Comparison of ENCODE assay signal across 20 cellular contexts in genomic region chr2:181628590-181629585, GRCh38. TPM values are rescaled to one million over a fixed set of nuclear protein-coding genes. Genes with fewer than 3 reads are reported as not detected.
DNase-seq lines count a peak whose midpoint lies in the region; ATAC-seq, FAIRE-seq and TF ChIP-seq lines count a peak whose summit lies in the region.
"Had no signal": no experiment of that assay in that cellular context is flagged by ENCODE, and none has a peak within 500 bp of the region (broad histone marks: within the 10 kb centered on the region; RNA-seq: fewer than 3 reads in every experiment).

No MANE protein-coding gene starts in this region.

- ATAC-seq in SK-N-SH treated with all-trans-retinoic acid at 6 μM for 48 hours (no peak), GM18861 (IDR thresholded peaks at IDR 0.05; ENCODE audit: unreplicated experiment) (no peak)
- ATAC-seq: T-helper 17 cell had no signal

- no peaks in the 10 kb centered on the region for H3K27me3 ChIP-seq in A673 (replicated peaks; ENCODE audit: insufficient read depth, low read depth, low read length, poor library complexity)
- no peaks in the 10 kb centered on the region for H3K27me3 ChIP-seq in tibial artery
- H3K27me3 ChIP-seq: BE2C had no signal

- H3K9me3 ChIP-seq in A673 (ENCODE audit: low read depth, low read length, poor library complexity, severe bottlenecking): no peaks in the 10 kb centered on the region
- H3K9me3 ChIP-seq in tibial artery: no peaks in the 10 kb centered on the region
- H3K9me3 ChIP-seq: BE2C had no signal

- peak; percentile 15 for DNase-seq in A673 (ENCODE audit: low spot score)
- DNase-seq in D721Med (ENCODE audit: insufficient read length, low spot score): no peak
- peak; percentile 38 to 74 for DNase-seq in NCI-H2081 (lab: John Stamatoyannopoulos, UW)
- no peak for DNase-seq in tibial artery
- no peak for DNase-seq in HK-2 (ENCODE audit: unreplicated experiment)
- DNase-seq: BE2C; Calu3; CD4-positive, alpha-beta T cell; DMS79 treated with DMSO at 0.1 percent for 48 hours; GOT3; NCI-H1436; NCI-H2029; NCI-H2227 treated with DMSO at 0.1 percent for 48 hours; NCI-H774; SHP77; T-helper 17 cell had no signal

- TF ChIP-seq CTCF in A673 (conservative IDR thresholded peaks at IDR 0.05; ENCODE audit: low read depth, low read length): no peak
- TF ChIP-seq CTCF in D721Med (IDR thresholded peaks at IDR 0.05; ENCODE audit: insufficient read depth, missing control alignments): no peak
- no peak for TF ChIP-seq CTCF in tibial artery (IDR thresholded peaks at IDR 0.05)

- H3K36me3 ChIP-seq in A673 (ENCODE audit: insufficient read depth, low read length, poor library complexity, severe bottlenecking) (no peaks in the 10 kb centered on the region), tibial artery (no peaks in the 10 kb centered on the region)
- H3K36me3 ChIP-seq: BE2C had no signal

- BruUV-seq in A673 (replicated peaks; lab: Mats Ljungman, UMichigan): no TSS peak

- POLR2A ChIA-PET in A673 (lab: Charles Lee; ENCODE audit: low non-redundant PET): no interaction called here

- H3K27ac ChIP-seq in A673 (ENCODE audit: low read depth, low read length, poor library complexity, severe bottlenecking) (no peak overlapping the region), tibial artery (no peak overlapping the region)

- CTCF ChIA-PET in A673 (lab: Charles Lee): no interaction called here

- peaks cover 3% of the 10 kb centered on the region for H3K4me1 ChIP-seq in A673 (ENCODE audit: insufficient read depth, low read length, poor library complexity, severe bottlenecking)
- H3K4me1 ChIP-seq in tibial artery: no peaks in the 10 kb centered on the region
- H3K4me1 ChIP-seq: BE2C had no signal

- intact Hi-C loops in A673 (cut with micrococcal nuclease; ENCODE audit: unreplicated experiment) (no loop called here), tibial artery (cut with DNase I; ENCODE audit: low total_unique reads) (no loop called here)

- H3K4me3 ChIP-seq in A673 (ENCODE audit: low read depth, low read length, poor library complexity, severe bottlenecking) (no peak overlapping the region), tibial artery (no peak overlapping the region)

- peak; percentile 84 for FAIRE-seq in D721Med (lab: Jason Lieb, UNC)
- FAIRE-seq: G401.6, RCC 7860 had no signal

TF ChIP-seq in SK-N-SH treated with all-trans-retinoic acid at 6 μM for 48 hours, 23 proteins besides CTCF, POLR2A, EP300 and RAD21:
- no peak for TF ChIP-seq ZNF70 (CRISPR knock-in tag; IDR thresholded peaks at IDR 0.05)
- peak; percentile 78; the same call in 1 of the 2 replicates for TF ChIP-seq TCF4 (CRISPR knock-in tag; IDR thresholded peaks at IDR 0.05; ENCODE audit: borderline replicate concordance)
- TF ChIP-seq, protein P1, sequence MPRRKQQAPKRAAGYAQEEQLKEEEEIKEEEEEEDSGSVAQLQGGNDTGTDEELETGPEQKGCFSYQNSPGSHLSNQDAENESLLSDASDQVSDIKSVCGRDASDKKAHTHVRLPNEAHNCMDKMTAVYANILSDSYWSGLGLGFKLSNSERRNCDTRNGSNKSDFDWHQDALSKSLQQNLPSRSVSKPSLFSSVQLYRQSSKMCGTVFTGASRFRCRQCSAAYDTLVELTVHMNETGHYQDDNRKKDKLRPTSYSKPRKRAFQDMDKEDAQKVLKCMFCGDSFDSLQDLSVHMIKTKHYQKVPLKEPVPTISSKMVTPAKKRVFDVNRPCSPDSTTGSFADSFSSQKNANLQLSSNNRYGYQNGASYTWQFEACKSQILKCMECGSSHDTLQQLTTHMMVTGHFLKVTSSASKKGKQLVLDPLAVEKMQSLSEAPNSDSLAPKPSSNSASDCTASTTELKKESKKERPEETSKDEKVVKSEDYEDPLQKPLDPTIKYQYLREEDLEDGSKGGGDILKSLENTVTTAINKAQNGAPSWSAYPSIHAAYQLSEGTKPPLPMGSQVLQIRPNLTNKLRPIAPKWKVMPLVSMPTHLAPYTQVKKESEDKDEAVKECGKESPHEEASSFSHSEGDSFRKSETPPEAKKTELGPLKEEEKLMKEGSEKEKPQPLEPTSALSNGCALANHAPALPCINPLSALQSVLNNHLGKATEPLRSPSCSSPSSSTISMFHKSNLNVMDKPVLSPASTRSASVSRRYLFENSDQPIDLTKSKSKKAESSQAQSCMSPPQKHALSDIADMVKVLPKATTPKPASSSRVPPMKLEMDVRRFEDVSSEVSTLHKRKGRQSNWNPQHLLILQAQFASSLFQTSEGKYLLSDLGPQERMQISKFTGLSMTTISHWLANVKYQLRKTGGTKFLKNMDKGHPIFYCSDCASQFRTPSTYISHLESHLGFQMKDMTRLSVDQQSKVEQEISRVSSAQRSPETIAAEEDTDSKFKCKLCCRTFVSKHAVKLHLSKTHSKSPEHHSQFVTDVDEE (CRISPR knock-in tag; IDR thresholded peaks at IDR 0.05): peak; percentile 83; the same call in 1 of the 2 replicates
- TF ChIP-seq, protein P2, sequence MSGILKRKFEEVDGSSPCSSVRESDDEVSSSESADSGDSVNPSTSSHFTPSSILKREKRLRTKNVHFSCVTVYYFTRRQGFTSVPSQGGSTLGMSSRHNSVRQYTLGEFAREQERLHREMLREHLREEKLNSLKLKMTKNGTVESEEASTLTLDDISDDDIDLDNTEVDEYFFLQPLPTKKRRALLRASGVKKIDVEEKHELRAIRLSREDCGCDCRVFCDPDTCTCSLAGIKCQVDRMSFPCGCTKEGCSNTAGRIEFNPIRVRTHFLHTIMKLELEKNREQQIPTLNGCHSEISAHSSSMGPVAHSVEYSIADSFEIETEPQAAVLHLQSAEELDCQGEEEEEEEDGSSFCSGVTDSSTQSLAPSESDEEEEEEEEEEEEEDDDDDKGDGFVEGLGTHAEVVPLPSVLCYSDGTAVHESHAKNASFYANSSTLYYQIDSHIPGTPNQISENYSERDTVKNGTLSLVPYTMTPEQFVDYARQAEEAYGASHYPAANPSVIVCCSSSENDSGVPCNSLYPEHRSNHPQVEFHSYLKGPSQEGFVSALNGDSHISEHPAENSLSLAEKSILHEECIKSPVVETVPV (CRISPR knock-in tag; IDR thresholded peaks at IDR 0.05): 0 out of 2 replicates have a peak, but pooled peaks have one; percentile 46
- peak; percentile 72 for TF ChIP-seq ISL1 (CRISPR knock-in tag; IDR thresholded peaks at IDR 0.05)
- no peak for TF ChIP-seq RARB (CRISPR knock-in tag; IDR thresholded peaks at IDR 0.05)
- no peak for TF ChIP-seq ZNF565 (CRISPR knock-in tag; conservative IDR thresholded peaks at IDR 0.05; ENCODE audit: low read depth)
TF ChIP-seq in SK-N-SH treated with all-trans-retinoic acid at 6 μM for 48 hours: peak in this region for 4.

RNA-seq across cellular contexts. Expression of gene CERKL, which starts 28.0 kb away (rescaled TPM):
- 0.72 and 0.75 TPM in 2 replicates for total RNA-seq in A673 (2021)
- total RNA-seq: CD4-positive, alpha-beta T cell; T-helper 17 cell had no signal

RNA-seq across cellular contexts. Expression of gene NEUROD1, which starts 51.4 kb away (rescaled TPM):
- not detected in 2 replicates for total RNA-seq in A673 (2021)
- total RNA-seq: Calu3; CD4-positive, alpha-beta T cell; T-helper 17 cell had no signal

Comparison
In these comparisons a context has a peak if more than half of its experiments do, and no peak if none do; other contexts are left out.
1. DNase-seq: peak in A673 (single experiment) and NCI-H2081 (2 of 2); none in D721Med (single experiment), tibial artery (0 of 2) and HK-2 (single experiment).